In the genomic region with DNA sequence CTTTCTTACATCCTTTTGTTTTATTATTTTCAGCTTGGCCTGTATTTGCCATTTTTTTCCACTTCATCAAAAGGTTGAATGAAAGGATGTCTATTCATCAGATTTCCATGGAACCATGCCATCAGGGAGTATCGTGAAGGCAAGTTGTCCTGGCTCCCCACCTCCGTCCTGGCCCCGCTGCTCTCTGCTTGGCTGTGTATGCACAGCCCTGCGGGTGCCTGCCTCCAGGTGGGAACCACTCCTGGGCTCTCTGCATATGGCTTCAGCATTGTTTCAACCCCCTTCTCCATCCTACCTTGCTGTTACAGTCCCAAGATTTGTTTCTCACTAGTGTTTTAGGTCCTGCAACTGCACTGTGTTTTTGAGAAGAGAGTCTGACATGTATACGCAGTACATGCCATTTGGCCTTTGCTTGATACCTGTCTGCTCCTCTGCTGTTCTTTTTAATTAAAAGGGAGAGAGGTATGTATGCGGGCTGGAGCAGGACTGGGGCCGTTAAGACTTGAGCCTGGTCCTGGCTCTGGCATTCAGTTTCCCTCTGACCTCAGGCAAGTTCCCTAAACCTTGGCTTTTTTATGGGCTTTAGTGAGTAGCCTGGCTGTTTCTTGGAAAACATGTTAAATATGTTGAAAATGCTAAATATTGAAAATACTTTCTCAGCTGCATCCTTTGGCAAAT, we compare ENCODE assay signal across 1 cellular context.
TF ChIP-seq lines count a peak whose summit lies in the region.

No MANE protein-coding gene starts in this region.

TF ChIP-seq in H1, 55 proteins besides CTCF, POLR2A, EP300 and RAD21:
- TF ChIP-seq, protein P1, sequence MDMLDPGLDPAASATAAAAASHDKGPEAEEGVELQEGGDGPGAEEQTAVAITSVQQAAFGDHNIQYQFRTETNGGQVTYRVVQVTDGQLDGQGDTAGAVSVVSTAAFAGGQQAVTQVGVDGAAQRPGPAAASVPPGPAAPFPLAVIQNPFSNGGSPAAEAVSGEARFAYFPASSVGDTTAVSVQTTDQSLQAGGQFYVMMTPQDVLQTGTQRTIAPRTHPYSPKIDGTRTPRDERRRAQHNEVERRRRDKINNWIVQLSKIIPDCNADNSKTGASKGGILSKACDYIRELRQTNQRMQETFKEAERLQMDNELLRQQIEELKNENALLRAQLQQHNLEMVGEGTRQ (IDR thresholded peaks at IDR 0.05; ENCODE audit: low read length), result 0 out of 2 replicates have a peak, but pooled peaks have one; percentile 11
- TF ChIP-seq POLR2AphosphoS5 (IDR thresholded peaks at IDR 0.05; ENCODE audit: low read depth, low read length), result no peak
